ENCODE assay signal across 15 cellular contexts in genomic region chr21:45816794-45817193, GRCh38.
"Had no signal": no experiment of that assay in that cellular context is flagged by ENCODE, and none has a peak within 500 bp of the region (broad histone marks: within the 10 kb centered on the region; RNA-seq: fewer than 3 reads in every experiment).

No MANE protein-coding gene starts in this region.

- H3K4me3 ChIP-seq: adrenal gland, lower lobe of right lung, tibial nerve had no signal

- H3K4me1 ChIP-seq: lower lobe of right lung had no signal

- H3K27ac ChIP-seq: adrenal gland, lower lobe of right lung, tibial nerve, VCaP had no signal

- H3K9me3 ChIP-seq: adrenal gland, lower lobe of right lung, tibial nerve had no signal

- ATAC-seq: activated CD8-positive, alpha-beta T cell treated with anti-CD3 and anti-CD28 coated beads for 36 hours; lower lobe of right lung; naive thymus-derived CD8-positive, alpha-beta T cell had no signal

- H3K36me3 ChIP-seq: adrenal gland, lower lobe of right lung, tibial nerve had no signal

- H3K27ac Mint-ChIP-seq: activated CD8-positive, alpha-beta T cell treated with anti-CD3 and anti-CD28 coated beads for 36 hours had no signal

- H3K36me3 Mint-ChIP-seq: naive thymus-derived CD8-positive, alpha-beta T cell had no signal

- H3K4me3 Mint-ChIP-seq: activated CD8-positive, alpha-beta T cell treated with anti-CD3 and anti-CD28 coated beads for 36 hours; naive thymus-derived CD8-positive, alpha-beta T cell had no signal

- DNase-seq: activated CD4-positive, CD25-positive, alpha-beta regulatory T cell treated with anti-CD3 and anti-CD28 coated beads, Interleukin-2, amount 50 U/mL, for 72 hours; activated CD8-positive, alpha-beta T cell treated with anti-CD3 and anti-CD28 coated beads for 36 hours; activated gamma-delta T cell; adrenal gland; cerebellar nuclear complex; cortex of kidney; erythroblast; hypothalamus; lower lobe of right lung; naive thymus-derived CD8-positive, alpha-beta T cell; stimulated activated CD4-positive, alpha-beta T cell treated with anti-CD3 and anti-CD28 coated beads, Interleukin-12 subunit alpha, Interleukin-12 subunit beta, amount 100 ng/mL, for 4 hours; stimulated activated CD4-positive, alpha-beta T cell treated with anti-CD3 and anti-CD28 coated beads, Interleukin-1b, Interleukin-23, amount 100 ng/mL, for 48 hours; stimulated activated naive CD4-positive, alpha-beta T cell treated with Interleukin-2 at 50 U/mL for 16 hours had no signal

- H3K27me3 ChIP-seq: adrenal gland, tibial nerve had no signal

- H3K9me3 Mint-ChIP-seq: activated CD8-positive, alpha-beta T cell treated with anti-CD3 and anti-CD28 coated beads for 36 hours; naive thymus-derived CD8-positive, alpha-beta T cell had no signal
